ENCODE assay signal across 1 cellular context in genomic region chr9:111898331-111899096, GRCh38.
TF ChIP-seq lines count a peak whose summit lies in the region.

No MANE protein-coding gene starts in this region.

TF ChIP-seq in HepG2, 621 proteins besides CTCF, POLR2A, EP300 and RAD21 (continued from another document):
- TF ChIP-seq E2F1 (CRISPR knock-in tag; IDR thresholded peaks at IDR 0.05) (no peak), ZNF609 (CRISPR knock-in tag; IDR thresholded peaks at IDR 0.05; ENCODE audit: borderline replicate concordance) (no peak), ZNF816 (CRISPR knock-in tag; IDR thresholded peaks at IDR 0.05; ENCODE audit: borderline replicate concordance) (no peak), E2F5 (CRISPR knock-in tag; conservative IDR thresholded peaks at IDR 0.05) (no peak), YY1 (IDR thresholded peaks at IDR 0.05; ENCODE audit: insufficient read depth, insufficient replicate concordance, low read depth, low read length) (no peak), HNF4G (IDR thresholded peaks at IDR 0.05; ENCODE audit: borderline replicate concordance, low read depth, low read length) (no peak), HNF4G (CRISPR knock-in tag; IDR thresholded peaks at IDR 0.05; ENCODE audit: borderline replicate concordance, low read depth) (no peak), ZNF761 (CRISPR knock-in tag; conservative IDR thresholded peaks at IDR 0.05) (no peak)
